ENCODE assay signal across 11 cellular contexts in the genomic region with DNA sequence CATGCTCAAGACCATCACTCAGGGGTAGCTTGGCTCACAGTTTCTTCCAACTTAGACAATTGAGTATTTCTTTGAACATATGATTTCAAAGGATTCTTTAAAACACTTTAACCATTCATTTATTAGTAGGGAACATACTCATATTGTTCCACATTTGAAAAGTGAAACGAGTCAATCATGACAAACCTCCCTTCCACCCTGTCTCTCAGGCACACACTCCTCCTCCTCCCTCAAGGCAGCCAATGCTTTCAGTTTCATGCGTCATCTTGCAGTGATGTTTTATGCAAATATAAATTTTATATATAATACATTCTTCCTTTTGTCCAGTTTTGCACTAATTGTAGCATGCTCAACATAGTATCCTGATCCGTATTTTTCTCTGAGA.
A peak's percentile ranks its signal among the peaks of the same experiment; 100 is the strongest.
DNase-seq lines count a peak whose midpoint lies in the region; ATAC-seq, FAIRE-seq and TF ChIP-seq lines count a peak whose summit lies in the region.
"Had no signal": no experiment of that assay in that cellular context is flagged by ENCODE, and none has a peak within 500 bp of the region (broad histone marks: within the 10 kb centered on the region; RNA-seq: fewer than 3 reads in every experiment).

No MANE protein-coding gene starts in this region.

- no peak for TF ChIP-seq POLR2A in GM12892 (IDR thresholded peaks at IDR 0.05; ENCODE audit: low read depth, low read length)

- FAIRE-seq in GM12892 (lab: Jason Lieb, UNC) (peak; percentile 70), D721Med (lab: Jason Lieb, UNC) (no peak)

- DNase-seq in GM12892 (ENCODE audit: insufficient read length): peak; percentile 69
- peak; percentile 75 for DNase-seq in RPMI8226
- DNase-seq in DMS79 treated with DMSO at 0.1 percent for 48 hours (lab: John Stamatoyannopoulos, UW): no peak
- no peak for DNase-seq in COLO668 (lab: John Stamatoyannopoulos, UW; ENCODE audit: unreplicated experiment)
- DNase-seq in D721Med (ENCODE audit: insufficient read length, low spot score): no peak
- no peak for DNase-seq in HK-2 (ENCODE audit: unreplicated experiment)
- DNase-seq: Calu3, dorsolateral prefrontal cortex, NCI-H2029 treated with DMSO at 0.1 percent for 48 hours had no signal

- no peak for TF ChIP-seq CTCF in D721Med (IDR thresholded peaks at IDR 0.05; ENCODE audit: insufficient read depth, missing control alignments)

- ATAC-seq in GM19328 (IDR thresholded peaks at IDR 0.05; ENCODE audit: unreplicated experiment) (peak; percentile 69), HG02884 (IDR thresholded peaks at IDR 0.05; ENCODE audit: unreplicated experiment) (peak; percentile 65)

Comparison
In these comparisons a context has a peak if more than half of its experiments do, and no peak if none do; other contexts are left out.
1. DNase-seq: peak in GM12892 (single experiment) and RPMI8226 (single experiment); none in DMS79 treated with DMSO at 0.1 percent for 48 hours (single experiment), COLO668 (single experiment), D721Med (single experiment) and HK-2 (single experiment).